In the genomic region with DNA sequence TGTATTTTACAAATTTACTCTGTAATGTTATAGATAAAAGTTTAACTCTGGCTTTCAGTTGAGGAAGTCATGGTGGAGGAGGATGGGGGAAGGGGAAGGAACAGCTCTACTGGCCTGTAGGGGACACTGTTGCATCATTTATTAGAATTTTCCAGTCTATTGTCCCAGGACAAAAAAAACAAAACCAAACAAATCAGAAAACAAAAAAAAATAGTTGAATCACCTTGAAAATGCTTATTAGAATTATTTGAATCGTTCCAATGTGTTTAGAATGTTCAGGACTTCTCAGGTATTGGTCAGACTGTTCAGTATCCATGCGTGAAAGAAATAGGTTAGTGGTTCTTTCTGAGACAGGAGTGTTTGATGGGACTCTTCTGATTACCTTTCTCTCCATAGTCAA, we compare ENCODE assay signal across 9 cellular contexts.
A peak's percentile ranks its signal among the peaks of the same experiment; 100 is the strongest.
DNase-seq lines count a peak whose midpoint lies in the region; ATAC-seq and TF ChIP-seq lines count a peak whose summit lies in the region.
"Had no signal": no experiment of that assay in that cellular context is flagged by ENCODE, and none has a peak within 500 bp of the region (broad histone marks: within the 10 kb centered on the region; RNA-seq: fewer than 3 reads in every experiment).

No MANE protein-coding gene starts in this region.

- H3K27me3 ChIP-seq in dorsolateral prefrontal cortex: no peaks in the 10 kb centered on the region

- intact Hi-C loops in dorsolateral prefrontal cortex (cut with DNase I): no loop called here

- H3K27me3 Mint-ChIP-seq in mesothelial cell of epicardium (ENCODE audit: low read depth): no peaks in the 10 kb centered on the region
- H3K27me3 Mint-ChIP-seq in activated T-helper 17 cell treated with anti-CD3 and anti-CD28 coated beads, Interleukin-2, amount 50 U/mL, for 72 hours: no peaks in the 10 kb centered on the region
- H3K27me3 Mint-ChIP-seq: CD4-positive, alpha-beta memory T cell had no signal

- H3K36me3 Mint-ChIP-seq in mesothelial cell of epicardium: peaks cover 8% of the 10 kb centered on the region
- peaks cover 6% of the 10 kb centered on the region for H3K36me3 Mint-ChIP-seq in activated T-helper 17 cell treated with anti-CD3 and anti-CD28 coated beads, Interleukin-2, amount 50 U/mL, for 72 hours (ENCODE audit: low read depth)

- H3K4me1 Mint-ChIP-seq in mesothelial cell of epicardium: peaks cover 45% of the 10 kb centered on the region
- peaks cover 11% of the 10 kb centered on the region for H3K4me1 Mint-ChIP-seq in activated T-helper 17 cell treated with anti-CD3 and anti-CD28 coated beads, Interleukin-2, amount 50 U/mL, for 72 hours

- no peak overlapping the region for H3K4me3 ChIP-seq in dorsolateral prefrontal cortex

- H3K4me3 Mint-ChIP-seq in mesothelial cell of epicardium: no peak overlapping the region
- no peak overlapping the region for H3K4me3 Mint-ChIP-seq in activated T-helper 17 cell treated with anti-CD3 and anti-CD28 coated beads, Interleukin-2, amount 50 U/mL, for 72 hours
- H3K4me3 Mint-ChIP-seq: CD4-positive, alpha-beta memory T cell had no signal

- TF ChIP-seq CTCF in dorsolateral prefrontal cortex (IDR thresholded peaks at IDR 0.05 in 54 of 56, conservative IDR thresholded peaks at IDR 0.05 in 2 of 56; ENCODE audit: low read depth in 1 of 56, partially characterized antibody in 56 of 56): peak in 55 of 56 donors; percentile 18 to 78 (median 59)
- TF ChIP-seq CTCF in mesothelial cell of epicardium (IDR thresholded peaks at IDR 0.05; ENCODE audit: unreplicated experiment): peak; percentile 49

- no peaks in the 10 kb centered on the region for H3K9me3 Mint-ChIP-seq in mesothelial cell of epicardium
- no peaks in the 10 kb centered on the region for H3K9me3 Mint-ChIP-seq in activated T-helper 17 cell treated with anti-CD3 and anti-CD28 coated beads, Interleukin-2, amount 50 U/mL, for 72 hours
- H3K9me3 Mint-ChIP-seq: CD4-positive, alpha-beta memory T cell had no signal

- H3K27ac ChIP-seq in dorsolateral prefrontal cortex: no peak overlapping the region

- peak; percentile 19 for DNase-seq in NCI-H146 (lab: John Stamatoyannopoulos, UW)
- no peak for DNase-seq in NCI-H146 treated with DMSO at 0.1 percent for 48 hours (lab: John Stamatoyannopoulos, UW; ENCODE audit: unreplicated experiment)
- DNase-seq in NAMALWA (ENCODE audit: low spot score): peak; percentile 52
- DNase-seq in dorsolateral prefrontal cortex: no peak
- no peak for DNase-seq in mesothelial cell of epicardium (ENCODE audit: low spot score in 2 of 2, unreplicated experiment in 2 of 2)
- DNase-seq in activated CD4-positive, alpha-beta T cell treated with anti-CD3 and anti-CD28 coated beads for 1 hour: no peak

- no peak for ATAC-seq in activated T-helper 17 cell treated with anti-CD3 and anti-CD28 coated beads, Interleukin-2, amount 50 U/mL, for 72 hours (replicated peaks)
- no peak for ATAC-seq in GM21528 (IDR thresholded peaks at IDR 0.05; ENCODE audit: low FRiP score, unreplicated experiment)

- H3K27ac Mint-ChIP-seq in mesothelial cell of epicardium: no peak overlapping the region
- H3K27ac Mint-ChIP-seq in activated T-helper 17 cell treated with anti-CD3 and anti-CD28 coated beads, Interleukin-2, amount 50 U/mL, for 72 hours: no peak overlapping the region
- H3K27ac Mint-ChIP-seq: CD4-positive, alpha-beta memory T cell had no signal

Comparison
In these comparisons a context has a peak if more than half of its experiments do, and no peak if none do; other contexts are left out.
1. DNase-seq: peak in NCI-H146 (single experiment) and NAMALWA (single experiment); none in NCI-H146 treated with DMSO at 0.1 percent for 48 hours (single experiment), dorsolateral prefrontal cortex (0 of 10), mesothelial cell of epicardium (0 of 2) and activated CD4-positive, alpha-beta T cell treated with anti-CD3 and anti-CD28 coated beads for 1 hour (single experiment).